7 cellular contexts compared by ENCODE assay signal in genomic region chr22:20156611-20157415, GRCh38. TPM values are rescaled to one million over a fixed set of nuclear protein-coding genes. Genes with fewer than 3 reads are reported as not detected.
DNase-seq lines count a peak whose midpoint lies in the region; ATAC-seq, FAIRE-seq and TF ChIP-seq lines count a peak whose summit lies in the region.

No MANE protein-coding gene starts in this region.

- no peak overlapping the region for H3K27ac ChIP-seq in body of pancreas

- DNase-seq in GM12892 (ENCODE audit: insufficient read length) (peak; percentile 95), NCI-H128 (lab: John Stamatoyannopoulos, UW; ENCODE audit: unreplicated experiment) (peak; percentile 22), UCSD-AML1 (lab: John Stamatoyannopoulos, UW; ENCODE audit: unreplicated experiment) (peak; percentile 79), body of pancreas (peak; percentile 83 to 94 (median 91)), iPS-NIHi11 (ENCODE audit: low spot score) (peak; percentile 91), OCI-M2 (lab: John Stamatoyannopoulos, UW; ENCODE audit: unreplicated experiment) (no peak)
- DNase-seq in stimulated activated CD4-positive, alpha-beta T cell treated with anti-CD3 and anti-CD28 coated beads, Interleukin-12 subunit alpha, Interleukin-12 subunit beta, amount 100 ng/mL, for 24 hours (ENCODE audit: low read depth in 2 of 2), result peak; percentile 79 to 89

- H3K4me3 ChIP-seq in body of pancreas, result no peak overlapping the region

- 36 to 40% methylated on average over 9 to 16 of the region's 16 CpGs for WGBS in body of pancreas, 2 donors

- intact Hi-C loops in body of pancreas (cut with DNase I), result no loop called here

- TF ChIP-seq POLR2A in GM12892 (IDR thresholded peaks at IDR 0.05; ENCODE audit: low read depth, low read length) (no peak), body of pancreas (IDR thresholded peaks at IDR 0.05) (no peak)

- H3K27me3 ChIP-seq in body of pancreas, result no peaks in the 10 kb centered on the region

- no peaks in the 10 kb centered on the region for H3K36me3 ChIP-seq in body of pancreas (replicated peaks in 1 of 2; ENCODE audit: insufficient read depth in 1 of 2, low read depth in 2 of 2)

- no peaks in the 10 kb centered on the region for H3K9me3 ChIP-seq in body of pancreas

- H3K4me1 ChIP-seq in body of pancreas, result peaks cover 7% of the 10 kb centered on the region

- peak; percentile 92 to 99 (median 98) for TF ChIP-seq CTCF in body of pancreas (IDR thresholded peaks at IDR 0.05)

- ATAC-seq in body of pancreas, result peak; percentile 88

- peak; percentile 94 for FAIRE-seq in GM12892 (lab: Jason Lieb, UNC)

RNA-seq across cellular contexts. Expression of gene CCDC188, which starts 6.0 kb away (rescaled TPM):
- polyA plus RNA-seq in GM12892 (2012; ENCODE audit: missing spikeins), result not detected
- total RNA-seq in body of pancreas, result not detected

RNA-seq across cellular contexts. Expression of gene ZDHHC8, which starts 25.2 kb away (rescaled TPM):
- 9.0 TPM for polyA plus RNA-seq in GM12892 (2012; ENCODE audit: missing spikeins)
- total RNA-seq in body of pancreas, result 10 to 100 TPM; 20.0 to 21.4 TPM

RNA-seq across cellular contexts. Expression of gene TRMT2A, which starts 39.8 kb away (rescaled TPM):
- polyA plus RNA-seq in GM12892 (2012; ENCODE audit: missing spikeins), result 33.0 TPM
- 10 to 100 TPM; 76.8 to 98.6 TPM for total RNA-seq in body of pancreas

RNA-seq across cellular contexts. Expression of gene RANBP1, which starts 40.9 kb away (rescaled TPM):
- polyA plus RNA-seq in GM12892 (2012; ENCODE audit: missing spikeins), result 257 TPM
- total RNA-seq in body of pancreas, result 100 to 1,000 TPM in 1 of 2 donors, 10 to 100 TPM in 1; 69.3 to 134 TPM
